Comparison of ENCODE assay signal across 1 cellular context in genomic region chr14:100246809-100247428, GRCh38.
A peak's percentile ranks its signal among the peaks of the same experiment; 100 is the strongest.
TF ChIP-seq lines count a peak whose summit lies in the region.

No MANE protein-coding gene starts in this region.

TF ChIP-seq in HepG2, 621 proteins besides CTCF, POLR2A, EP300 and RAD21:
- peak; percentile 56 for TF ChIP-seq NR2F6 (IDR thresholded peaks at IDR 0.05)
- peak; percentile 45; the same call in 1 of the 2 replicates for TF ChIP-seq NR2F6 (CRISPR knock-in tag; IDR thresholded peaks at IDR 0.05)
- TF ChIP-seq SRF (IDR thresholded peaks at IDR 0.05; ENCODE audit: low read depth, low read length) = 0 out of 2 replicates have a peak, but pooled peaks have one; percentile 24
- TF ChIP-seq SP5 (CRISPR knock-in tag; IDR thresholded peaks at IDR 0.05; ENCODE audit: borderline replicate concordance, low read depth) = peak; percentile 49
- TF ChIP-seq XRCC5 (optimal IDR thresholded peaks at IDR 0.05; ENCODE audit: low read length) = no peak
- no peak for TF ChIP-seq ZNF143 (CRISPR knock-in tag; IDR thresholded peaks at IDR 0.05)
- peak; percentile 60 for TF ChIP-seq STAG1 (CRISPR knock-in tag; IDR thresholded peaks at IDR 0.05)
- TF ChIP-seq ARID3A (IDR thresholded peaks at IDR 0.05; ENCODE audit: low read depth, low read length) = peak; percentile 74
- TF ChIP-seq ZNF816 (CRISPR knock-in tag; IDR thresholded peaks at IDR 0.05; ENCODE audit: borderline replicate concordance) = 0 out of 2 replicates have a peak, but pooled peaks have one; percentile 33
- 0 out of 4 replicates have a peak, but pooled peaks have one; percentile 3 to 36 for TF ChIP-seq NR2F1 (CRISPR knock-in tag; IDR thresholded peaks at IDR 0.05)
- TF ChIP-seq RXRB (CRISPR knock-in tag; IDR thresholded peaks at IDR 0.05; ENCODE audit: borderline replicate concordance) = peak; percentile 60; the same call in 1 of the 2 replicates
- no peak for TF ChIP-seq BHLHE40 (IDR thresholded peaks at IDR 0.05; ENCODE audit: low read length)
- TF ChIP-seq GATAD2A (CRISPR knock-in tag; IDR thresholded peaks at IDR 0.05) = peak; percentile 33; the same call in 1 of the 2 replicates
- no peak for TF ChIP-seq FOXA1 (IDR thresholded peaks at IDR 0.05)
- TF ChIP-seq FOXA1 (CRISPR knock-in tag; IDR thresholded peaks at IDR 0.05) = peak; percentile 30; the same call in 1 of the 2 replicates
- TF ChIP-seq KLF12 (CRISPR knock-in tag; IDR thresholded peaks at IDR 0.05; ENCODE audit: borderline replicate concordance) = no peak
- no peak for TF ChIP-seq HCFC1 (IDR thresholded peaks at IDR 0.05; ENCODE audit: low read depth, low read length)
- peak; percentile 65 for TF ChIP-seq SAP130 (CRISPR knock-in tag; IDR thresholded peaks at IDR 0.05; ENCODE audit: low read depth)
- 0 out of 2 replicates have a peak, but pooled peaks have one; percentile 10 for TF ChIP-seq ZNF331 (CRISPR knock-in tag; IDR thresholded peaks at IDR 0.05)
- peak; percentile 53 for TF ChIP-seq SMC3 (IDR thresholded peaks at IDR 0.05; ENCODE audit: low read length)
TF ChIP-seq in HepG2: peak in this region for 13.
